In the genomic region with DNA sequence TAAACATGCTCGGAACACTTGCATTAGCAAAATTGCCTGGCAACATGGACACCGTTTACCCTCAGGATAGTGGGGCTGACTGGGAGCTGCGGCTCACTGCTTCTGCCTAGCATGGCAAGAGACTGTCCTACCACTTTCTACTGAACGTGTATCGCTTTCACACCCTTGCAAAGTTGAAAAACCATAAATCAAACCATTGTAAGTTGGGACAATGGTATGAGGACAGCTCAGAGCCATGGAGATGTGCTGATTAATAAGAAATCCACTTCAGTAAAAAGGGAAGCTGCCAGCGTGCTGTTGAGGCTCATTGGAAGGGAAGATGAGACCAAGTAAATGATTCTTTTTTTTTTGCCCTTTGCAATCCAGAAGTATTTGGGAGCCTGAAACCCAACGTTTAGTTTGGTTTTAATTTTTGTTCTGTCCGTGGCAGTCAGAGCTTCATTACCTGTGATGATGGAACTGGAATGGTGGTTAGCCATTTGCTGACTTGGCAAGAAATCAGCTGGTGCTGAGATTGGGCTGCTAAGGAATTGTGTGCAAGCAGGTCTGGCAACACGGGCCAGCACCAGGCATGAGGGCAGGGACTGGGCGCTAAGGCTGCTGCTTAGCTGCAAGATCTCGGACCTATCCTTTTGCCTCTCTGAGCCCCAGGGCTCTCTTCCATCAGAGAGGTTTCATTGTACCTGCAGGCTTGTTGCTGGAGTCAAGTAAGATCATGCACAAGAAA, we compare ENCODE assay signal across 2 cellular contexts.
TF ChIP-seq lines count a peak whose summit lies in the region.

No MANE protein-coding gene starts in this region.

TF ChIP-seq in IMR-90, 13 proteins besides CTCF, POLR2A, EP300 and RAD21:
- TF ChIP-seq NFE2L2 (IDR thresholded peaks at IDR 0.05; ENCODE audit: low read depth, low read length) (no peak), MAFK (IDR thresholded peaks at IDR 0.05; ENCODE audit: low read depth, low read length) (peak; percentile 87)

TF ChIP-seq in K562, 482 proteins besides CTCF, POLR2A, EP300 and RAD21:
- TF ChIP-seq, protein P1, sequence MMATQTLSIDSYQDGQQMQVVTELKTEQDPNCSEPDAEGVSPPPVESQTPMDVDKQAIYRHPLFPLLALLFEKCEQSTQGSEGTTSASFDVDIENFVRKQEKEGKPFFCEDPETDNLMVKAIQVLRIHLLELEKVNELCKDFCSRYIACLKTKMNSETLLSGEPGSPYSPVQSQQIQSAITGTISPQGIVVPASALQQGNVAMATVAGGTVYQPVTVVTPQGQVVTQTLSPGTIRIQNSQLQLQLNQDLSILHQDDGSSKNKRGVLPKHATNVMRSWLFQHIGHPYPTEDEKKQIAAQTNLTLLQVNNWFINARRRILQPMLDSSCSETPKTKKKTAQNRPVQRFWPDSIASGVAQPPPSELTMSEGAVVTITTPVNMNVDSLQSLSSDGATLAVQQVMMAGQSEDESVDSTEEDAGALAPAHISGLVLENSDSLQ (IDR thresholded peaks at IDR 0.05), result peak; percentile 25; the same call in 1 of the 2 replicates
- no peak for TF ChIP-seq PBX2 (CRISPR knock-in tag; IDR thresholded peaks at IDR 0.05; ENCODE audit: low read depth)
- TF ChIP-seq PBX2 (tag; conservative IDR thresholded peaks at IDR 0.05; ENCODE audit: low read depth), result peak; percentile 70
- peak; percentile 89 for TF ChIP-seq ZNF316 (IDR thresholded peaks at IDR 0.05)
- peak; percentile 64 for TF ChIP-seq MEIS2 (IDR thresholded peaks at IDR 0.05; ENCODE audit: partially characterized antibody)
- peak; percentile 69 for TF ChIP-seq MAFF (IDR thresholded peaks at IDR 0.05; ENCODE audit: low read length)
- no peak for TF ChIP-seq TAF1 (IDR thresholded peaks at IDR 0.05; ENCODE audit: control insufficient read depth, extremely low read depth, insufficient read depth, low read length, severe bottlenecking)
- no peak for TF ChIP-seq RBM15 (IDR thresholded peaks at IDR 0.05; ENCODE audit: insufficient read depth, low read length)
- TF ChIP-seq C11orf30 (IDR thresholded peaks at IDR 0.05; ENCODE audit: low read depth), result peak; percentile 81
- TF ChIP-seq MAFG (tag; conservative IDR thresholded peaks at IDR 0.05), result peak; percentile 86
- TF ChIP-seq MAFK (IDR thresholded peaks at IDR 0.05; ENCODE audit: low read length), result peak; percentile 76
